Comparison of ENCODE assay signal across 1 cellular context in the genomic region with DNA sequence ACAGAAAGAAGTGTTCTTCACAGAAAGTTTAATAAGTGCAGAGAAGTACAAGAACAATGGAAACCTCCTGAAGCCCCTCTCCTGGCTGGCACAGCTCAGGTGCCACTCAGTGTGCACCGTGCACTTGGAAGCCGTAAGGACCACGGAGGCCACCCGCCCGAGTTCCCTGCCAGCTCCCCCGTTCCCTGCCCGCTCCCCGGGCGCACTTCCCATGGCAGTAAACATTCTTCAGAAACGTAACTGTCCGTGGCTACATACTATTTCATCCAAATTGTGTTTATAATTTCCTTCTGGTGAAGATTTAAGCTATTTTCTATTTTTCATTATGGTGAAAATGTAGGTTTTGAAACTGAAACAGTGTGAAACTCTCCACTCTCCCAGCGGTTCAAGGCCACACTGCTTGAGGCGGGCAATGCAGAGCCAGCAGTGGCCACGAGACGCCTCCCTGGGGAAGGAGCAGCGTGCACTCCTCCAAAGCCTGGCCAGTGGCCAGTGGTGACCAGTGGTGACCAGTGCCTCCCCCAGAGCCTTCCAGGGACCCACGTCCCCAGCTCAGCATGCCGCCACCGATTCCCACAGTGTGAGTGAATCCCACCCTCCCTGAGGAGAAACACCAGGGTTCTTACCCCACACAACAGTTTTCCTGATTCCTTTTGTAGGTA.
TF ChIP-seq lines count a peak whose summit lies in the region.

No MANE protein-coding gene starts in this region.

TF ChIP-seq in H1, 55 proteins besides CTCF, POLR2A, EP300 and RAD21:
- TF ChIP-seq RFX5 (IDR thresholded peaks at IDR 0.05; ENCODE audit: borderline replicate concordance, low read depth, low read length) (no peak), GTF2F1 (IDR thresholded peaks at IDR 0.05; ENCODE audit: borderline replicate concordance, low read depth, low read length) (no peak), BACH1 (IDR thresholded peaks at IDR 0.05; ENCODE audit: low read length) (no peak), SAP30 (IDR thresholded peaks at IDR 0.05; ENCODE audit: insufficient read depth, insufficient replicate concordance, low read length) (no peak), CTBP2 (IDR thresholded peaks at IDR 0.05; ENCODE audit: borderline replicate concordance, insufficient read depth, insufficient read length, low read length) (no peak), ZNF274 (IDR thresholded peaks at IDR 0.05; ENCODE audit: borderline replicate concordance, extremely low read depth, low read length) (no peak), TCF12 (IDR thresholded peaks at IDR 0.05; ENCODE audit: low read depth, low read length) (no peak), EGR1 (IDR thresholded peaks at IDR 0.05; ENCODE audit: borderline replicate concordance, low read depth, low read length) (no peak), NANOG (IDR thresholded peaks at IDR 0.05; ENCODE audit: insufficient read depth, low read depth, low read length, poor library complexity, severe bottlenecking) (no peak), KDM5A (IDR thresholded peaks at IDR 0.05; ENCODE audit: low read length) (no peak), SIX5 (IDR thresholded peaks at IDR 0.05; ENCODE audit: low read depth, low read length) (no peak), POLR2AphosphoS5 (IDR thresholded peaks at IDR 0.05; ENCODE audit: low read depth, low read length) (no peak), PHF8 (conservative IDR thresholded peaks at IDR 0.05; ENCODE audit: low read depth, low read length) (no peak)
TF ChIP-seq in H1: peak in this region for 0.
